ENCODE assay signal across 36 cellular contexts in the genomic region with DNA sequence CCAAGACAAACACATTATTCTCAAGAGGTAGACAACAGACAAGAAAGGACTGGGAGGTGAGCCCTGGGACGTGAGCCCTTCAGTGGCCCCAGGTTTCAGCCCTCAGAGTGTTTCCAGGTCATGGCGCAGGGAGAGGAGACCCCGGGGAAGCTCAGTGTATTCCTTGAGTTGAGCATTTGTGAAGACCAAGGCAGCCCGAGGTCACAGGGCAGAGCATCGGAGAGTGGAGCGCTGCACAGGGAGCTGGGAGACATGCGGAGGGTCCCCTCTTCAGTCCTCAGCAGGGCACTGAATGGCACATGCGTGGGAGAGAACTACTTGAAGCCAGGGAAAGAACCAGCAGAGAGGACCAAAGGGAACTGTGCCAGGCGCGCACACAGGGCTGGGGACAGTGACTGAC. TPM values are rescaled to one million over a fixed set of nuclear protein-coding genes. Genes with fewer than 3 reads are reported as not detected.
"Had no signal": no experiment of that assay in that cellular context is flagged by ENCODE, and none has a peak within 500 bp of the region (broad histone marks: within the 10 kb centered on the region; RNA-seq: fewer than 3 reads in every experiment).

No MANE protein-coding gene starts in this region.

- H3K4me1 ChIP-seq: ascending aorta, Peyer's patch had no signal

- H3K9me3 Mint-ChIP-seq: activated naive CD4-positive, alpha-beta T cell treated with anti-CD3 and anti-CD28 coated beads, Interleukin-2, amount 50 U/mL, for 24 hours; activated T-helper 2 cell treated with anti-CD3 and anti-CD28 coated beads, Interferon-gamma antibody, Interleukin-2, Interleukin-4, amounts not matched to agents 10 μg/mL and 5 μg/mL and 100 μg/mL, durations not matched to agents 14 hours and 24 hours and 36 hours; IgD-negative memory B cell; T-helper 1 cell treated with Interleukin-12 subunit alpha and Interleukin-12 subunit beta and Interleukin-4 antibody, amounts not matched to agents 30 μg/mL and 1 μg/mL, for 36 hours; T-helper 2 cell treated with Interferon-gamma antibody and Interleukin-4, amounts not matched to agents 5 μg/mL and 100 μg/mL, for 36 hours had no signal

- FAIRE-seq: TTC549 had no signal

- H3K27me3 ChIP-seq: ascending aorta, Peyer's patch, SJSA1 had no signal

- H3K4me2 ChIP-seq: SK-N-SH had no signal

- H3K9me3 ChIP-seq: ascending aorta, Peyer's patch, SJSA1, SK-N-SH had no signal

- H3K27ac ChIP-seq: ascending aorta, cardiac muscle cell, Peyer's patch, SJSA1 had no signal

- H3K4me1 Mint-ChIP-seq: WTC11 had no signal

- H3K27ac Mint-ChIP-seq: activated CD4-positive, alpha-beta T cell treated with anti-CD3 and anti-CD28 coated beads for 36 hours; activated CD4-positive, alpha-beta T cell treated with anti-CD3 and anti-CD28 coated beads, Interleukin-2, amount 10 ng/mL, durations not matched to agents 7 days and 5 days; activated CD8-positive, alpha-beta T cell treated with anti-CD3 and anti-CD28 coated beads, Interleukin-2, amount 10 ng/mL, durations not matched to agents 7 days and 5 days; activated naive CD4-positive, alpha-beta T cell treated with anti-CD3 and anti-CD28 coated beads, Interleukin-2, amount 50 U/mL, for 24 hours; activated naive CD8-positive, alpha-beta T cell treated with anti-CD3 and anti-CD28 coated beads, Interleukin-2, amount 10 ng/mL, durations not matched to agents 7 days and 5 days; activated T-helper 2 cell treated with anti-CD3 and anti-CD28 coated beads, Interferon-gamma antibody, Interleukin-2, Interleukin-4, amounts not matched to agents 10 μg/mL and 5 μg/mL and 100 μg/mL, durations not matched to agents 14 hours and 24 hours and 36 hours; IgD-negative memory B cell; T-helper 1 cell treated with Interleukin-12 subunit alpha and Interleukin-12 subunit beta and Interleukin-4 antibody, amounts not matched to agents 30 μg/mL and 1 μg/mL, for 36 hours; T-helper 2 cell treated with Interferon-gamma antibody and Interleukin-4, amounts not matched to agents 5 μg/mL and 100 μg/mL, for 36 hours; WTC11 had no signal

- H3K36me3 ChIP-seq: ascending aorta, cardiac muscle cell, Peyer's patch, SJSA1 had no signal

- H3K9ac ChIP-seq: SK-N-SH had no signal

- H3K36me3 Mint-ChIP-seq: activated naive CD4-positive, alpha-beta T cell treated with anti-CD3 and anti-CD28 coated beads, Interleukin-2, amount 50 U/mL, for 24 hours; activated naive CD8-positive, alpha-beta T cell treated with anti-CD3 and anti-CD28 coated beads, Interleukin-2, amount 10 ng/mL, durations not matched to agents 7 days and 5 days; WTC11 had no signal

- H3K4me3 Mint-ChIP-seq: activated CD4-positive, alpha-beta T cell treated with anti-CD3 and anti-CD28 coated beads for 36 hours; activated CD4-positive, alpha-beta T cell treated with anti-CD3 and anti-CD28 coated beads, Interleukin-2, amount 10 ng/mL, durations not matched to agents 7 days and 5 days; activated CD8-positive, alpha-beta T cell treated with anti-CD3 and anti-CD28 coated beads, Interleukin-2, amount 10 ng/mL, durations not matched to agents 7 days and 5 days; activated naive CD4-positive, alpha-beta T cell treated with anti-CD3 and anti-CD28 coated beads, Interleukin-2, amount 50 U/mL, for 24 hours; activated naive CD8-positive, alpha-beta T cell treated with anti-CD3 and anti-CD28 coated beads, Interleukin-2, amount 10 ng/mL, durations not matched to agents 7 days and 5 days; IgD-negative memory B cell; T-helper 1 cell treated with Interleukin-12 subunit alpha and Interleukin-12 subunit beta and Interleukin-4 antibody, amounts not matched to agents 30 μg/mL and 1 μg/mL, for 36 hours; T-helper 2 cell treated with Interferon-gamma antibody and Interleukin-4, amounts not matched to agents 5 μg/mL and 100 μg/mL, for 36 hours; WTC11 had no signal

- H3K4me3 ChIP-seq: ascending aorta, cardiac muscle cell, Peyer's patch, SJSA1 had no signal

- H3K27me3 Mint-ChIP-seq: activated CD4-positive, alpha-beta T cell treated with anti-CD3 and anti-CD28 coated beads for 36 hours; activated naive CD4-positive, alpha-beta T cell treated with anti-CD3 and anti-CD28 coated beads, Interleukin-2, amount 50 U/mL, for 24 hours had no signal

- DNase-seq: activated CD4-positive, alpha-beta T cell treated with anti-CD3 and anti-CD28 coated beads for 36 hours; activated CD4-positive, alpha-beta T cell treated with anti-CD3 and anti-CD28 coated beads, Interleukin-2, amount 10 ng/mL, durations not matched to agents 7 days and 5 days; activated CD4-positive, alpha-beta T cell treated with anti-CD3 and anti-CD28 coated beads, Interleukin-2, amount 50 U/mL, for 48 hours; activated CD8-positive, alpha-beta memory T cell treated with anti-CD3 and anti-CD28 coated beads, Interleukin-2, amount 50 U/mL, for 4 hours; activated CD8-positive, alpha-beta T cell treated with anti-CD3 and anti-CD28 coated beads, Interleukin-2, amount 10 ng/mL, durations not matched to agents 7 days and 5 days; activated naive CD8-positive, alpha-beta T cell treated with anti-CD3 and anti-CD28 coated beads, Interleukin-2, amount 10 ng/mL, durations not matched to agents 7 days and 5 days; amygdala; Karpas-422; KBM-7; NCI-H1105 treated with DMSO at 0.1 percent for 48 hours; NCI-H1436 treated with DMSO at 0.1 percent for 48 hours; NCI-H1694 treated with DMSO at 0.1 percent for 48 hours; NCI-H2029 treated with DMSO at 0.1 percent for 48 hours; NCI-H2107; NCI-H2171; NCI-H510A; NCI-H526; NCI-H748 treated with DMSO at 0.1 percent for 48 hours; NK-92 treated with Interleukin-12 subunit alpha and Interleukin-12 subunit beta, amount 100 ng/mL, for 24 hours; PC-3; RPMI8226; SHP77 treated with DMSO at 0.1 percent for 48 hours; SK-N-SH had no signal

RNA-seq across cellular contexts. Expression of a gene that starts 11.7 kb away (rescaled TPM):
- total RNA-seq: activated CD4-positive, alpha-beta T cell treated with anti-CD3 and anti-CD28 coated beads for 36 hours; activated CD4-positive, alpha-beta T cell treated with anti-CD3 and anti-CD28 coated beads, Interleukin-2, amount 10 ng/mL, durations not matched to agents 7 days and 5 days; activated CD8-positive, alpha-beta T cell treated with anti-CD3 and anti-CD28 coated beads, Interleukin-2, amount 10 ng/mL, durations not matched to agents 7 days and 5 days; activated naive CD8-positive, alpha-beta T cell treated with anti-CD3 and anti-CD28 coated beads, Interleukin-2, amount 10 ng/mL, durations not matched to agents 7 days and 5 days; activated T-helper 2 cell treated with anti-CD3 and anti-CD28 coated beads, Interferon-gamma antibody, Interleukin-2, Interleukin-4, amounts not matched to agents 10 μg/mL and 5 μg/mL and 100 μg/mL, durations not matched to agents 14 hours and 24 hours and 36 hours; ascending aorta; cardiac muscle cell; MCF 10A; PC-3; Peyer's patch; SJSA1 had no signal
- polyA plus RNA-seq: adipose tissue, cardiac muscle cell, IgD-negative memory B cell, SK-N-SH had no signal

RNA-seq across cellular contexts. Expression of a gene that starts 41.7 kb away (rescaled TPM):
- polyA plus RNA-seq: cardiac muscle cell had no signal
